Comparison of ENCODE assay signal across 23 cellular contexts in the genomic region with DNA sequence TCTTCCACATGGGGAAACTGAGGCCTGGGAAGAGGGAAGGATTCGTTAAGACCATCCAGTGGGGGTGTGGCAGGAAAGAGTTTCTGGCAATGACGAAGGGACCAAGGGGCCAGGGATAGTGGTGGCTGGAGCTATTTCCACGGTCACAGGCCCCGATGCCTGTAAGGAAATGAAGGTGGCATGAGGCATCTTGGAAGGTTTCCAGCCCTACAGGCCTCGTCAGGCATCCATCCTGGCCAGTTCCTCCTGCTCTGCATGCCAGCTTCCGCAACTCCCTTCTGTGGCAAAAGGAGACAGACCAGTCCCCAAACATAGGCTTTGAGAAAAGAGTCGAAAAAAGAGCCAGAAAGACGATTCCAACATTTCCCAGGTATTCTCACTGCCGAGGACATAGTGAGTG. TPM values are rescaled to one million over a fixed set of nuclear protein-coding genes. Genes with fewer than 3 reads are reported as not detected.
A peak's percentile ranks its signal among the peaks of the same experiment; 100 is the strongest.
DNase-seq lines count a peak whose midpoint lies in the region; ATAC-seq, FAIRE-seq and TF ChIP-seq lines count a peak whose summit lies in the region.
"Had no signal": no experiment of that assay in that cellular context is flagged by ENCODE, and none has a peak within 500 bp of the region (broad histone marks: within the 10 kb centered on the region; RNA-seq: fewer than 3 reads in every experiment).

No MANE protein-coding gene starts in this region.

- no peaks in the 10 kb centered on the region for H3K4me1 Mint-ChIP-seq in stimulated activated naive CD8-positive, alpha-beta T cell treated with anti-CD3 and anti-CD28 coated beads, Interleukin-15, amount 100 ng/mL, for 72 hours
- H3K4me1 Mint-ChIP-seq: CD4-positive, CD25-positive, alpha-beta regulatory T cell had no signal

- H3K4me1 ChIP-seq in RWPE2 (ENCODE audit: insufficient read depth, poor library complexity, severe bottlenecking) (no peaks in the 10 kb centered on the region), kidney (ENCODE audit: control insufficient read depth in 1 of 2, insufficient read depth in 1 of 2, low read depth in 1 of 2, low read length in 2 of 2) (peaks cover 7 to 8% of the 10 kb centered on the region in 2 donors)
- H3K4me1 ChIP-seq: Peyer's patch, SJCRH30 had no signal

- no peak overlapping the region for H3K9ac ChIP-seq in kidney (ENCODE audit: low read length in 2 of 2)
- H3K9ac ChIP-seq: GM23248 had no signal

- no peak overlapping the region for H3K27ac ChIP-seq in RWPE2 (ENCODE audit: poor library complexity, severe bottlenecking)
- no peak overlapping the region for H3K27ac ChIP-seq in kidney (ENCODE audit: low read depth in 2 of 2, low read length in 2 of 2)
- H3K27ac ChIP-seq: GM23248, Peyer's patch, SJCRH30 had no signal

- no peaks in the 10 kb centered on the region for H3K36me3 ChIP-seq in RWPE2 (ENCODE audit: low read depth)
- no peaks in the 10 kb centered on the region for H3K36me3 ChIP-seq in kidney (ENCODE audit: control insufficient read depth in 1 of 2, insufficient read depth in 2 of 2, low read length in 2 of 2)
- H3K36me3 ChIP-seq: MG63, Peyer's patch, SJCRH30 had no signal

- H3K27me3 ChIP-seq in RWPE2 (ENCODE audit: insufficient read depth, poor library complexity, severe bottlenecking), result no peaks in the 10 kb centered on the region
- H3K27me3 ChIP-seq: MG63, Peyer's patch had no signal

- DNase-seq in G401 (ENCODE audit: low spot score), result peak; percentile 90
- no peak for DNase-seq in RWPE2 (ENCODE audit: low spot score)
- DNase-seq in cerebellum (ENCODE audit: low spot score), result peak; percentile 83
- peak; percentile 54 for DNase-seq in kidney
- DNase-seq in stimulated activated naive CD8-positive, alpha-beta T cell treated with anti-CD3 and anti-CD28 coated beads, Interleukin-15, amount 100 ng/mL, for 72 hours, result no peak
- DNase-seq in SHP77 (lab: John Stamatoyannopoulos, UW), result no peak
- DNase-seq in NCI-H69 (lab: John Stamatoyannopoulos, UW), result no peak
- DNase-seq: CD4-positive, CD25-positive, alpha-beta regulatory T cell; GM23248; H7; Karpas-422; MG63; NCI-H2029; NCI-H446 treated with DMSO at 0.1 percent for 48 hours; NCI-H526; Peyer's patch; SJCRH30 had no signal

- ATAC-seq in RWPE2 (ENCODE audit: low read depth) (peak; percentile 48; the same call in 1 of the 3 replicates), GM19463 (IDR thresholded peaks at IDR 0.05; ENCODE audit: unreplicated experiment) (no peak)
- no peak for ATAC-seq in stimulated activated naive CD8-positive, alpha-beta T cell treated with anti-CD3 and anti-CD28 coated beads, Interleukin-15, amount 100 ng/mL, for 72 hours
- ATAC-seq: HepG2, SK-N-SH treated with all-trans-retinoic acid at 6 μM for 48 hours had no signal

- no peak for TF ChIP-seq CTCF in RWPE2 (IDR thresholded peaks at IDR 0.05; ENCODE audit: poor library complexity, severe bottlenecking)
- no peak for TF ChIP-seq CTCF in kidney (IDR thresholded peaks at IDR 0.05; ENCODE audit: borderline replicate concordance, extremely low read depth, insufficient read depth)

- FAIRE-seq in kidney (lab: Jason Lieb, UNC), result no peak
- FAIRE-seq: D721Med, HepG2 had no signal

- in situ Hi-C loops in G401 (cut with HindIII; ENCODE audit: low sequenced_read_pairs), result no loop called here

- no peak overlapping the region for H3K27ac Mint-ChIP-seq in stimulated activated naive CD8-positive, alpha-beta T cell treated with anti-CD3 and anti-CD28 coated beads, Interleukin-15, amount 100 ng/mL, for 72 hours

- intact Hi-C loops in kidney (cut with DNase I), result no loop called here

- H3K9me3 ChIP-seq in RWPE2 (ENCODE audit: severe bottlenecking) (no peaks in the 10 kb centered on the region), kidney (ENCODE audit: control insufficient read depth in 1 of 2, low read length in 2 of 2) (no peaks in the 10 kb centered on the region)
- H3K9me3 ChIP-seq: MG63, Peyer's patch, SJCRH30 had no signal

- no peak overlapping the region for H3K4me3 Mint-ChIP-seq in stimulated activated naive CD8-positive, alpha-beta T cell treated with anti-CD3 and anti-CD28 coated beads, Interleukin-15, amount 100 ng/mL, for 72 hours
- H3K4me3 Mint-ChIP-seq: CD4-positive, CD25-positive, alpha-beta regulatory T cell had no signal

- no peaks in the 10 kb centered on the region for H3K9me3 Mint-ChIP-seq in stimulated activated naive CD8-positive, alpha-beta T cell treated with anti-CD3 and anti-CD28 coated beads, Interleukin-15, amount 100 ng/mL, for 72 hours
- H3K9me3 Mint-ChIP-seq: CD4-positive, CD25-positive, alpha-beta regulatory T cell had no signal

- H3K4me3 ChIP-seq in RWPE2 (ENCODE audit: severe bottlenecking) (no peak overlapping the region), kidney (ENCODE audit: low read length in 2 of 2) (no peak overlapping the region)
- H3K4me3 ChIP-seq: GM23248, MG63, Peyer's patch, SJCRH30 had no signal

- no peaks in the 10 kb centered on the region for H3K27me3 Mint-ChIP-seq in stimulated activated naive CD8-positive, alpha-beta T cell treated with anti-CD3 and anti-CD28 coated beads, Interleukin-15, amount 100 ng/mL, for 72 hours
- H3K27me3 Mint-ChIP-seq: CD4-positive, CD25-positive, alpha-beta regulatory T cell had no signal

RNA-seq across cellular contexts. Expression of a gene that starts 9.2 kb away (rescaled TPM):
- total RNA-seq in G401 (2014; rRNA removed; shearing (Covaris generic)), result not detected in 2 replicates
- 9.4 TPM for total RNA-seq in cerebellum
- total RNA-seq in kidney, result 0.16 TPM
- not detected for polyA plus RNA-seq in kidney (ENCODE audit: insufficient read depth, low read depth, low replicate concordance)
- total RNA-seq: GM23248, HepG2, HT1080, SJCRH30 had no signal
- polyA plus RNA-seq: BJ, GM23248, HepG2 had no signal

Comparison
In these comparisons a context has a peak if more than half of its experiments do, and no peak if none do; other contexts are left out.
1. DNase-seq: peak in G401 (single experiment), cerebellum (single experiment) and kidney (single experiment); none in RWPE2 (single experiment), stimulated activated naive CD8-positive, alpha-beta T cell treated with anti-CD3 and anti-CD28 coated beads, Interleukin-15, amount 100 ng/mL, for 72 hours (0 of 2), SHP77 (0 of 2) and NCI-H69 (single experiment).